In genomic region chr4:185275501-185275900, GRCh38 we compare ENCODE assay signal across 18 cellular contexts.
"Had no signal": no experiment of that assay in that cellular context is flagged by ENCODE, and none has a peak within 500 bp of the region (broad histone marks: within the 10 kb centered on the region; RNA-seq: fewer than 3 reads in every experiment).

No MANE protein-coding gene starts in this region.

- H3K9me3 ChIP-seq: breast epithelium, gastroesophageal sphincter, sigmoid colon had no signal

- H3K4me1 ChIP-seq: breast epithelium, gastroesophageal sphincter had no signal

- H3K9me3 Mint-ChIP-seq: activated B cell treated with CpG ODN at 0.5 μM for 24 hours; activated naive CD8-positive, alpha-beta T cell treated with anti-CD3 and anti-CD28 coated beads for 36 hours; activated T-cell treated with anti-CD3 and anti-CD28 coated beads, Interleukin-2, amount 50 U/mL, for 72 hours; dendritic cell treated with granulocyte-macrophage colony-stimulating factor and Interleukin-4, amounts not matched to agents 40 ng/mL and 50 ng/mL, for 4 days had no signal

- H3K4me3 Mint-ChIP-seq: activated B cell treated with CpG ODN at 0.5 μM for 24 hours; activated CD8-positive, alpha-beta T cell treated with anti-CD3 and anti-CD28 coated beads, Interleukin-2, amount 10 ng/mL, durations not matched to agents 7 days and 5 days; activated naive CD8-positive, alpha-beta T cell treated with anti-CD3 and anti-CD28 coated beads for 36 hours; activated T-cell treated with anti-CD3 and anti-CD28 coated beads, Interleukin-2, amount 50 U/mL, for 72 hours; dendritic cell treated with granulocyte-macrophage colony-stimulating factor and Interleukin-4, amounts not matched to agents 40 ng/mL and 50 ng/mL, for 4 days had no signal

- H3K4me3 ChIP-seq: breast epithelium, gastroesophageal sphincter, lung, sigmoid colon had no signal

- H3K27ac ChIP-seq: breast epithelium, gastroesophageal sphincter had no signal

- H3K27me3 Mint-ChIP-seq: activated B cell treated with CpG ODN at 0.5 μM for 24 hours; activated naive CD8-positive, alpha-beta T cell treated with anti-CD3 and anti-CD28 coated beads for 36 hours had no signal

- ATAC-seq: activated CD8-positive, alpha-beta T cell treated with anti-CD3 and anti-CD28 coated beads, Interleukin-2, amount 10 ng/mL, durations not matched to agents 7 days and 5 days; activated T-cell treated with anti-CD3 and anti-CD28 coated beads, Interleukin-2, amount 50 U/mL, for 72 hours; gastroesophageal sphincter had no signal

- H3K36me3 ChIP-seq: breast epithelium, sigmoid colon had no signal

- H3K27me3 ChIP-seq: breast epithelium, gastroesophageal sphincter, sigmoid colon had no signal

- H3K27ac Mint-ChIP-seq: activated B cell treated with CpG ODN at 0.5 μM for 24 hours; activated CD8-positive, alpha-beta T cell treated with anti-CD3 and anti-CD28 coated beads, Interleukin-2, amount 10 ng/mL, durations not matched to agents 7 days and 5 days; activated naive CD8-positive, alpha-beta T cell treated with anti-CD3 and anti-CD28 coated beads for 36 hours; activated T-cell treated with anti-CD3 and anti-CD28 coated beads, Interleukin-2, amount 50 U/mL, for 72 hours; dendritic cell treated with granulocyte-macrophage colony-stimulating factor and Interleukin-4, amounts not matched to agents 40 ng/mL and 50 ng/mL, for 4 days had no signal

- H3K4me1 Mint-ChIP-seq: activated naive CD8-positive, alpha-beta T cell treated with anti-CD3 and anti-CD28 coated beads for 36 hours had no signal

- DNase-seq: activated B cell treated with CpG ODN at 0.5 μM for 24 hours; activated CD4-positive, alpha-beta T cell treated with anti-CD3 and anti-CD28 coated beads for 48 hours; activated CD8-positive, alpha-beta memory T cell treated with anti-CD3 and anti-CD28 coated beads, Interleukin-2, amount 50 U/mL, for 4 hours; activated CD8-positive, alpha-beta T cell treated with anti-CD3 and anti-CD28 coated beads, Interleukin-2, amount 10 ng/mL, durations not matched to agents 7 days and 5 days; activated naive CD8-positive, alpha-beta T cell treated with anti-CD3 and anti-CD28 coated beads for 36 hours; activated T-cell treated with anti-CD3 and anti-CD28 coated beads, Interleukin-2, amount 50 U/mL, for 72 hours; anterior cingulate cortex; cerebellar nuclear complex; effector memory CD4-positive, alpha-beta T cell; islet precursor cell; midbrain; sigmoid colon; stimulated activated naive CD4-positive, alpha-beta T cell; trophoblast cell had no signal
